1 cellular context compared by ENCODE assay signal in genomic region chr18:58927659-58928058, GRCh38.
TF ChIP-seq lines count a peak whose summit lies in the region.

No MANE protein-coding gene starts in this region.

TF ChIP-seq in WTC11, 78 proteins besides CTCF, POLR2A, EP300 and RAD21 (continued from another document):
- TF ChIP-seq, protein P1, sequence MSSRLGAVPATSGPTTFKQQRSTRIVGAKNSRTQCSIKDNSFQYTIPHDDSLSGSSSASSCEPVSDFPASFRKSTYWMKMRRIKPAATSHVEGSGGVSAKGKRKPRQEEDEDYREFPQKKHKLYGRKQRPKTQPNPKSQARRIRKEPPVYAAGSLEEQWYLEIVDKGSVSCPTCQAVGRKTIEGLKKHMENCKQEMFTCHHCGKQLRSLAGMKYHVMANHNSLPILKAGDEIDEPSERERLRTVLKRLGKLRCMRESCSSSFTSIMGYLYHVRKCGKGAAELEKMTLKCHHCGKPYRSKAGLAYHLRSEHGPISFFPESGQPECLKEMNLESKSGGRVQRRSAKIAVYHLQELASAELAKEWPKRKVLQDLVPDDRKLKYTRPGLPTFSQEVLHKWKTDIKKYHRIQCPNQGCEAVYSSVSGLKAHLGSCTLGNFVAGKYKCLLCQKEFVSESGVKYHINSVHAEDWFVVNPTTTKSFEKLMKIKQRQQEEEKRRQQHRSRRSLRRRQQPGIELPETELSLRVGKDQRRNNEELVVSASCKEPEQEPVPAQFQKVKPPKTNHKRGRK (CRISPR knock-in tag; IDR thresholded peaks at IDR 0.05; ENCODE audit: borderline replicate concordance) = no peak
- TF ChIP-seq SP1 (CRISPR knock-in tag; conservative IDR thresholded peaks at IDR 0.05) (no peak), ZNF671 (CRISPR knock-in tag; IDR thresholded peaks at IDR 0.05) (no peak)
